Comparison of ENCODE assay signal across 8 cellular contexts in the genomic region with DNA sequence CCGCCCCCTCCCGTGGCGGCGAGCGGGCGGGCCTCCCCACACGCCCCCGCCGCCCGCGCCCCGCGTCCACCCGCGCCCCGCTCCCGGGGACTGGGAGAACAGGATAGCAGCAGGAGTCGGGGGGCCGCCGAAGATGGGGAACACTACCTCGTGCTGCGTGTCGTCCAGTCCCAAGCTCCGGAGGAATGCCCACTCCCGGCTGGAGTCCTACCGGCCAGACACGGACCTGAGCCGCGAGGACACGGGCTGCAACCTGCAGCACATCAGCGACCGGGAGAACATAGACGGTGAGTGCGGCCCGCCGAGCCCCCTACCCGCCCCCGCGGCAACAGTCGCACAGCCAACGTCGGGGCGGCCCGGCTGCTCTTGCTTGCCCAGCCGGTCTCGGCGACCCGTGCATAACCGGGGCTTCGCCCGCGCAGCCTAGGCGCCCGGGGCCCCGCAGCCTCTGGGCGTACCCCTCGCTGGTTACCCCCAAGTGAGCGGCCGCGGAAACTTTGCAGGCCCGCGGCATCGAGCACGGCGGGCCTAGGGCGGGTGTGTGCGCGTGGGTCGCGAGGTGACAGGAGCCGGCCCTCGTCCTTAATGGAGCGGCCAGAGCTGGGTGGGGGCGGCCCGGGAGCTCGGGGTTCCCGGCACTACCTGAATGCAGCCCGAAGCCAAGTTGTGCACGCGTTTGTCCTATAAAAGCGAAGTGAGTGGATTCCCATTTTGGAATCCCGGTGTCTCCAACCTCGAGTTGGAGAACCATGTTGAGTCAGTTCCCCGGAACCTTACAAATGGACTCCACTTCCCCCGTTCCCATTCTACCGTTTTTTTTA. TPM values are rescaled to one million over a fixed set of nuclear protein-coding genes. Genes with fewer than 3 reads are reported as not detected.
A peak's percentile ranks its signal among the peaks of the same experiment; 100 is the strongest.
DNase-seq lines count a peak whose midpoint lies in the region; ATAC-seq and TF ChIP-seq lines count a peak whose summit lies in the region.

No MANE protein-coding gene starts in this region.

- ATAC-seq in HG03135 (IDR thresholded peaks at IDR 0.05; ENCODE audit: unreplicated experiment): peak; percentile 13

- peaks cover 23% of the 10 kb centered on the region for H3K36me3 Mint-ChIP-seq in T-helper 2 cell treated with Interferon-gamma antibody and Interleukin-4, amounts not matched to agents 5 μg/mL and 100 μg/mL, for 36 hours (ENCODE audit: low read depth)

- H3K27me3 Mint-ChIP-seq in T-helper 2 cell treated with Interferon-gamma antibody and Interleukin-4, amounts not matched to agents 5 μg/mL and 100 μg/mL, for 36 hours (ENCODE audit: low read depth): no peaks in the 10 kb centered on the region

- H3K4me3 ChIP-seq in cardiac fibroblast (replicated peaks in 1 of 2; ENCODE audit: low read depth in 2 of 2, low read length in 2 of 2): peak overlapping the region; percentile 89 to 92

- H3K9me3 Mint-ChIP-seq in T-helper 2 cell treated with Interferon-gamma antibody and Interleukin-4, amounts not matched to agents 5 μg/mL and 100 μg/mL, for 36 hours: no peaks in the 10 kb centered on the region

- TF ChIP-seq CTCF in cardiac fibroblast (IDR thresholded peaks at IDR 0.05; ENCODE audit: low read depth, low read length): peak; percentile 2

- peaks cover 66% of the 10 kb centered on the region for H3K4me1 Mint-ChIP-seq in T-helper 2 cell treated with Interferon-gamma antibody and Interleukin-4, amounts not matched to agents 5 μg/mL and 100 μg/mL, for 36 hours (ENCODE audit: low read depth)

- H3K4me3 Mint-ChIP-seq in T-helper 2 cell treated with Interferon-gamma antibody and Interleukin-4, amounts not matched to agents 5 μg/mL and 100 μg/mL, for 36 hours: peak overlapping the region; percentile 84

- peak; percentile 45 for DNase-seq in NCI-H82 (lab: John Stamatoyannopoulos, UW)
- no peak for DNase-seq in NCI-H82 treated with DMSO at 0.1 percent for 48 hours (lab: John Stamatoyannopoulos, UW; ENCODE audit: unreplicated experiment)
- DNase-seq in T-helper 2 cell treated with Interferon-gamma antibody and Interleukin-4, amounts not matched to agents 5 μg/mL and 100 μg/mL, for 36 hours (ENCODE audit: low spot score): peak; percentile 40
- DNase-seq in cardiac fibroblast (ENCODE audit: low read depth in 2 of 2): peak; percentile 29
- DNase-seq in kidney tubule cell (ENCODE audit: low spot score): peak; percentile 41
- DNase-seq in stimulated activated CD4-positive, alpha-beta T cell treated with anti-CD3 and anti-CD28 coated beads, Interleukin-4, amount 100 ng/mL, for 4 hours: peak; percentile 9 to 28
- DNase-seq in mesenteric fat pad (ENCODE audit: low spot score): no peak

- peak overlapping the region; percentile 62 for H3K27ac Mint-ChIP-seq in T-helper 2 cell treated with Interferon-gamma antibody and Interleukin-4, amounts not matched to agents 5 μg/mL and 100 μg/mL, for 36 hours

RNA-seq across cellular contexts. Expression of a gene that starts 0.8 kb away (rescaled TPM):
- total RNA-seq in mesenteric fat pad: 73.9 TPM

Comparison
In these comparisons a context has a peak if more than half of its experiments do, and no peak if none do; other contexts are left out.
1. DNase-seq: peak in NCI-H82 (single experiment), T-helper 2 cell treated with Interferon-gamma antibody and Interleukin-4, amounts not matched to agents 5 μg/mL and 100 μg/mL, for 36 hours (single experiment), cardiac fibroblast (2 of 2), kidney tubule cell (single experiment) and stimulated activated CD4-positive, alpha-beta T cell treated with anti-CD3 and anti-CD28 coated beads, Interleukin-4, amount 100 ng/mL, for 4 hours (2 of 2); none in NCI-H82 treated with DMSO at 0.1 percent for 48 hours (single experiment) and mesenteric fat pad (single experiment).